Comparison of ENCODE assay signal across 1 cellular context in the genomic region with DNA sequence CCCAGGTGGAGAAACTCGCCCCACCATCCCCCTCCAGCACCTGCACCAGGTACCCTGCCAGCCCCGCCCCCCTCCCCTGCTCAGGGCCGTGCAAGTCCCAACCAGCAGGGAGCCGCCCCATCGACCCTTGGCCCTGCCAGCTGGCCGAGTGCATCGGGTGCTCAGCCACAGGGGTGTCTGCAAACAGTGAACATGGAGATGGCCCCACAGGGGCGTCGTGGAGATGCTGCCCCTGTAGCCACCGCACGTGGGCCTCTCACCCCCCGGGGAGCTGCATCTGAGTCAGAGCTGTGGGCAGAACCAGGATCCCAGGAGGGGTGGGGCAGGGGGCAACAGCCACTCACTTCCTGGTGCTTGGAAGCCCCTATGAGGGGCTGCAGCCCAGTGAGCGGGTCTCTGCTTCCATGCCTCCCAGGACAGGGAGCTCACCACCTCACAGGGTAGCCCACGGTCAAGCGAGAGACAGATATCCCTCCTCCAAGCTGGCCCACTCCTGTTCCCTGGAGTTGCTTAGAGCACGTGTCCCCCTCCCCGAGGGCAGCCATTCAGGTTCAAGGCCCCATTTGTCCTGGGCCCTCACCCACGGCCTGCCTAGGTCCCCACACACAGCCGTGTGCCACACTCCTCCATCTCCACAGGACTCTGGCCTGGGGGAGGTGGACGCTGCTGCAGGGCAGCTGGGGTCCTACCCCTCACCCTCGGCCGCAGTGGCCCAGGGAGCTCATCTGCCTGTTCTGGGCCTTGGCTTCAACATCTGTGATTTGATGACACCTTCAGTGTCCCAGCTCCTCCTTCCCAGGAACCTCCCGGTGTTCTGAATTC.
A peak's percentile ranks its signal among the peaks of the same experiment; 100 is the strongest.
TF ChIP-seq lines count a peak whose summit lies in the region.

No MANE protein-coding gene starts in this region.

TF ChIP-seq in HepG2, 621 proteins besides CTCF, POLR2A, EP300 and RAD21 (continued from another document and continues in another):
- TF ChIP-seq, protein P1, sequence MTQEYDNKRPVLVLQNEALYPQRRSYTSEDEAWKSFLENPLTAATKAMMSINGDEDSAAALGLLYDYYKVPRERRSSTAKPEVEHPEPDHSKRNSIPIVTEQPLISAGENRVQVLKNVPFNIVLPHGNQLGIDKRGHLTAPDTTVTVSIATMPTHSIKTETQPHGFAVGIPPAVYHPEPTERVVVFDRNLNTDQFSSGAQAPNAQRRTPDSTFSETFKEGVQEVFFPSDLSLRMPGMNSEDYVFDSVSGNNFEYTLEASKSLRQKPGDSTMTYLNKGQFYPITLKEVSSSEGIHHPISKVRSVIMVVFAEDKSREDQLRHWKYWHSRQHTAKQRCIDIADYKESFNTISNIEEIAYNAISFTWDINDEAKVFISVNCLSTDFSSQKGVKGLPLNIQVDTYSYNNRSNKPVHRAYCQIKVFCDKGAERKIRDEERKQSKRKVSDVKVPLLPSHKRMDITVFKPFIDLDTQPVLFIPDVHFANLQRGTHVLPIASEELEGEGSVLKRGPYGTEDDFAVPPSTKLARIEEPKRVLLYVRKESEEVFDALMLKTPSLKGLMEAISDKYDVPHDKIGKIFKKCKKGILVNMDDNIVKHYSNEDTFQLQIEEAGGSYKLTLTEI (CRISPR knock-in tag; conservative IDR thresholded peaks at IDR 0.05): no peak
- TF ChIP-seq MZF1 (CRISPR knock-in tag; IDR thresholded peaks at IDR 0.05; ENCODE audit: borderline replicate concordance): 0 out of 2 replicates have a peak, but pooled peaks have one; percentile 12
- TF ChIP-seq, protein P2, sequence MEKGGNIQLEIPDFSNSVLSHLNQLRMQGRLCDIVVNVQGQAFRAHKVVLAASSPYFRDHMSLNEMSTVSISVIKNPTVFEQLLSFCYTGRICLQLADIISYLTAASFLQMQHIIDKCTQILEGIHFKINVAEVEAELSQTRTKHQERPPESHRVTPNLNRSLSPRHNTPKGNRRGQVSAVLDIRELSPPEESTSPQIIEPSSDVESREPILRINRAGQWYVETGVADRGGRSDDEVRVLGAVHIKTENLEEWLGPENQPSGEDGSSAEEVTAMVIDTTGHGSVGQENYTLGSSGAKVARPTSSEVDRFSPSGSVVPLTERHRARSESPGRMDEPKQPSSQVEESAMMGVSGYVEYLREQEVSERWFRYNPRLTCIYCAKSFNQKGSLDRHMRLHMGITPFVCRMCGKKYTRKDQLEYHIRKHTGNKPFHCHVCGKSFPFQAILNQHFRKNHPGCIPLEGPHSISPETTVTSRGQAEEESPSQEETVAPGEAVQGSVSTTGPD (CRISPR knock-in tag; IDR thresholded peaks at IDR 0.05): 0 out of 2 replicates have a peak, but pooled peaks have one; percentile 48
- 0 out of 2 replicates have a peak, but pooled peaks have one; percentile 45 for TF ChIP-seq ZNF746 (CRISPR knock-in tag; IDR thresholded peaks at IDR 0.05)
- TF ChIP-seq, protein P3, sequence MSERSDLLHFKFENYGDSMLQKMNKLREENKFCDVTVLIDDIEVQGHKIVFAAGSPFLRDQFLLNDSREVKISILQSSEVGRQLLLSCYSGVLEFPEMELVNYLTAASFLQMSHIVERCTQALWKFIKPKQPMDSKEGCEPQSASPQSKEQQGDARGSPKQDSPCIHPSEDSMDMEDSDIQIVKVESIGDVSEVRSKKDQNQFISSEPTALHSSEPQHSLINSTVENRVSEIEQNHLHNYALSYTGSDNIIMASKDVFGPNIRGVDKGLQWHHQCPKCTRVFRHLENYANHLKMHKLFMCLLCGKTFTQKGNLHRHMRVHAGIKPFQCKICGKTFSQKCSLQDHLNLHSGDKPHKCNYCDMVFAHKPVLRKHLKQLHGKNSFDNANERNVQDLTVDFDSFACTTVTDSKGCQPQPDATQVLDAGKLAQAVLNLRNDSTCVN (CRISPR knock-in tag; IDR thresholded peaks at IDR 0.05; ENCODE audit: borderline replicate concordance): no peak
- no peak for TF ChIP-seq PHB2 (IDR thresholded peaks at IDR 0.05; ENCODE audit: partially characterized antibody)
- TF ChIP-seq, protein P4, sequence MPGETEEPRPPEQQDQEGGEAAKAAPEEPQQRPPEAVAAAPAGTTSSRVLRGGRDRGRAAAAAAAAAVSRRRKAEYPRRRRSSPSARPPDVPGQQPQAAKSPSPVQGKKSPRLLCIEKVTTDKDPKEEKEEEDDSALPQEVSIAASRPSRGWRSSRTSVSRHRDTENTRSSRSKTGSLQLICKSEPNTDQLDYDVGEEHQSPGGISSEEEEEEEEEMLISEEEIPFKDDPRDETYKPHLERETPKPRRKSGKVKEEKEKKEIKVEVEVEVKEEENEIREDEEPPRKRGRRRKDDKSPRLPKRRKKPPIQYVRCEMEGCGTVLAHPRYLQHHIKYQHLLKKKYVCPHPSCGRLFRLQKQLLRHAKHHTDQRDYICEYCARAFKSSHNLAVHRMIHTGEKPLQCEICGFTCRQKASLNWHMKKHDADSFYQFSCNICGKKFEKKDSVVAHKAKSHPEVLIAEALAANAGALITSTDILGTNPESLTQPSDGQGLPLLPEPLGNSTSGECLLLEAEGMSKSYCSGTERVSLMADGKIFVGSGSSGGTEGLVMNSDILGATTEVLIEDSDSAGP (CRISPR knock-in tag; IDR thresholded peaks at IDR 0.05; ENCODE audit: borderline replicate concordance): peak; percentile 53; the same call in 1 of the 2 replicates
- no peak for TF ChIP-seq DMAP1 (CRISPR knock-in tag; IDR thresholded peaks at IDR 0.05)
- TF ChIP-seq RFX3 (CRISPR knock-in tag; IDR thresholded peaks at IDR 0.05): no peak
- no peak for TF ChIP-seq KLF12 (CRISPR knock-in tag; IDR thresholded peaks at IDR 0.05; ENCODE audit: borderline replicate concordance)
- no peak for TF ChIP-seq ZNF670 (CRISPR knock-in tag; IDR thresholded peaks at IDR 0.05; ENCODE audit: borderline replicate concordance)
- peak; percentile 58; the same call in 1 of the 2 replicates for TF ChIP-seq ATF7-NPFF (CRISPR knock-in tag; IDR thresholded peaks at IDR 0.05; ENCODE audit: low read depth)
- no peak for TF ChIP-seq ZNF552 (CRISPR knock-in tag; IDR thresholded peaks at IDR 0.05; ENCODE audit: borderline replicate concordance)
- TF ChIP-seq SRSF4 (IDR thresholded peaks at IDR 0.05; ENCODE audit: low read depth, low read length, poor library complexity, severe bottlenecking): no peak
- TF ChIP-seq, protein P5, sequence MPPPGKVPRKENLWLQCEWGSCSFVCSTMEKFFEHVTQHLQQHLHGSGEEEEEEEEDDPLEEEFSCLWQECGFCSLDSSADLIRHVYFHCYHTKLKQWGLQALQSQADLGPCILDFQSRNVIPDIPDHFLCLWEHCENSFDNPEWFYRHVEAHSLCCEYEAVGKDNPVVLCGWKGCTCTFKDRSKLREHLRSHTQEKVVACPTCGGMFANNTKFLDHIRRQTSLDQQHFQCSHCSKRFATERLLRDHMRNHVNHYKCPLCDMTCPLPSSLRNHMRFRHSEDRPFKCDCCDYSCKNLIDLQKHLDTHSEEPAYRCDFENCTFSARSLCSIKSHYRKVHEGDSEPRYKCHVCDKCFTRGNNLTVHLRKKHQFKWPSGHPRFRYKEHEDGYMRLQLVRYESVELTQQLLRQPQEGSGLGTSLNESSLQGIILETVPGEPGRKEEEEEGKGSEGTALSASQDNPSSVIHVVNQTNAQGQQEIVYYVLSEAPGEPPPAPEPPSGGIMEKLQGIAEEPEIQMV (CRISPR knock-in tag; IDR thresholded peaks at IDR 0.05; ENCODE audit: low read depth): 0 out of 2 replicates have a peak, but pooled peaks have one; percentile 63
- TF ChIP-seq, protein P6, sequence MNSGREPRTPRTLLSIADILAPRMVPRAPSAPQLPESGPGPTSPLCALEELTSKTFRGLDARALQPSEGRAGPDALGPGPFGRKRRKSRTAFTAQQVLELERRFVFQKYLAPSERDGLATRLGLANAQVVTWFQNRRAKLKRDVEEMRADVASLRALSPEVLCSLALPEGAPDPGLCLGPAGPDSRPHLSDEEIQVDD (CRISPR knock-in tag; IDR thresholded peaks at IDR 0.05; ENCODE audit: borderline replicate concordance): peak; percentile 71; the same call in 1 of the 2 replicates
- TF ChIP-seq, protein P7, sequence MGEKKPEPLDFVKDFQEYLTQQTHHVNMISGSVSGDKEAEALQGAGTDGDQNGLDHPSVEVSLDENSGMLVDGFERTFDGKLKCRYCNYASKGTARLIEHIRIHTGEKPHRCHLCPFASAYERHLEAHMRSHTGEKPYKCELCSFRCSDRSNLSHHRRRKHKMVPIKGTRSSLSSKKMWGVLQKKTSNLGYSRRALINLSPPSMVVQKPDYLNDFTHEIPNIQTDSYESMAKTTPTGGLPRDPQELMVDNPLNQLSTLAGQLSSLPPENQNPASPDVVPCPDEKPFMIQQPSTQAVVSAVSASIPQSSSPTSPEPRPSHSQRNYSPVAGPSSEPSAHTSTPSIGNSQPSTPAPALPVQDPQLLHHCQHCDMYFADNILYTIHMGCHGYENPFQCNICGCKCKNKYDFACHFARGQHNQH (CRISPR knock-in tag; IDR thresholded peaks at IDR 0.05): no peak
- TF ChIP-seq ZFP1 (CRISPR knock-in tag; IDR thresholded peaks at IDR 0.05): no peak
- no peak for TF ChIP-seq ZNF703 (CRISPR knock-in tag; IDR thresholded peaks at IDR 0.05; ENCODE audit: borderline replicate concordance)
- TF ChIP-seq ZSCAN9 (CRISPR knock-in tag; IDR thresholded peaks at IDR 0.05; ENCODE audit: borderline replicate concordance): no peak
- no peak for TF ChIP-seq CCDC6 (CRISPR knock-in tag; IDR thresholded peaks at IDR 0.05)
- TF ChIP-seq ZFP41 (CRISPR knock-in tag; IDR thresholded peaks at IDR 0.05; ENCODE audit: borderline replicate concordance): no peak
- TF ChIP-seq ZNF780A (CRISPR knock-in tag; IDR thresholded peaks at IDR 0.05): no peak; the same call in 1 of the 2 replicates
- no peak for TF ChIP-seq PHF20 (CRISPR knock-in tag; IDR thresholded peaks at IDR 0.05)
- TF ChIP-seq MYNN (CRISPR knock-in tag; IDR thresholded peaks at IDR 0.05; ENCODE audit: low read depth): no peak
- TF ChIP-seq ZNF446 (CRISPR knock-in tag; IDR thresholded peaks at IDR 0.05): no peak
- TF ChIP-seq FOXA1 (IDR thresholded peaks at IDR 0.05): no peak
- no peak for TF ChIP-seq FOXA1 (CRISPR knock-in tag; IDR thresholded peaks at IDR 0.05)
- no peak for TF ChIP-seq CREM (IDR thresholded peaks at IDR 0.05)
- no peak for TF ChIP-seq CREM (CRISPR knock-in tag; IDR thresholded peaks at IDR 0.05)
- TF ChIP-seq FOSL1 (CRISPR knock-in tag; IDR thresholded peaks at IDR 0.05; ENCODE audit: borderline replicate concordance): no peak
- TF ChIP-seq XRCC5 (optimal IDR thresholded peaks at IDR 0.05; ENCODE audit: low read length): no peak
- 0 out of 2 replicates have a peak, but pooled peaks have one; percentile 33 for TF ChIP-seq KDM5B (CRISPR knock-in tag; IDR thresholded peaks at IDR 0.05; ENCODE audit: borderline replicate concordance)
- no peak; the same call in 1 of the 2 replicates for TF ChIP-seq EED (CRISPR knock-in tag; IDR thresholded peaks at IDR 0.05)
- TF ChIP-seq ZNF317 (CRISPR knock-in tag; IDR thresholded peaks at IDR 0.05): no peak
- no peak for TF ChIP-seq MAF1 (CRISPR knock-in tag; IDR thresholded peaks at IDR 0.05; ENCODE audit: borderline replicate concordance)
- TF ChIP-seq, protein P8, sequence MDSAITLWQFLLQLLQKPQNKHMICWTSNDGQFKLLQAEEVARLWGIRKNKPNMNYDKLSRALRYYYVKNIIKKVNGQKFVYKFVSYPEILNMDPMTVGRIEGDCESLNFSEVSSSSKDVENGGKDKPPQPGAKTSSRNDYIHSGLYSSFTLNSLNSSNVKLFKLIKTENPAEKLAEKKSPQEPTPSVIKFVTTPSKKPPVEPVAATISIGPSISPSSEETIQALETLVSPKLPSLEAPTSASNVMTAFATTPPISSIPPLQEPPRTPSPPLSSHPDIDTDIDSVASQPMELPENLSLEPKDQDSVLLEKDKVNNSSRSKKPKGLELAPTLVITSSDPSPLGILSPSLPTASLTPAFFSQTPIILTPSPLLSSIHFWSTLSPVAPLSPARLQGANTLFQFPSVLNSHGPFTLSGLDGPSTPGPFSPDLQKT (CRISPR knock-in tag; IDR thresholded peaks at IDR 0.05; ENCODE audit: borderline replicate concordance): no peak
- no peak for TF ChIP-seq KMT2B (CRISPR knock-in tag; IDR thresholded peaks at IDR 0.05)
- no peak for TF ChIP-seq ZNF329 (CRISPR knock-in tag; IDR thresholded peaks at IDR 0.05; ENCODE audit: low read depth)
- TF ChIP-seq, protein P9, sequence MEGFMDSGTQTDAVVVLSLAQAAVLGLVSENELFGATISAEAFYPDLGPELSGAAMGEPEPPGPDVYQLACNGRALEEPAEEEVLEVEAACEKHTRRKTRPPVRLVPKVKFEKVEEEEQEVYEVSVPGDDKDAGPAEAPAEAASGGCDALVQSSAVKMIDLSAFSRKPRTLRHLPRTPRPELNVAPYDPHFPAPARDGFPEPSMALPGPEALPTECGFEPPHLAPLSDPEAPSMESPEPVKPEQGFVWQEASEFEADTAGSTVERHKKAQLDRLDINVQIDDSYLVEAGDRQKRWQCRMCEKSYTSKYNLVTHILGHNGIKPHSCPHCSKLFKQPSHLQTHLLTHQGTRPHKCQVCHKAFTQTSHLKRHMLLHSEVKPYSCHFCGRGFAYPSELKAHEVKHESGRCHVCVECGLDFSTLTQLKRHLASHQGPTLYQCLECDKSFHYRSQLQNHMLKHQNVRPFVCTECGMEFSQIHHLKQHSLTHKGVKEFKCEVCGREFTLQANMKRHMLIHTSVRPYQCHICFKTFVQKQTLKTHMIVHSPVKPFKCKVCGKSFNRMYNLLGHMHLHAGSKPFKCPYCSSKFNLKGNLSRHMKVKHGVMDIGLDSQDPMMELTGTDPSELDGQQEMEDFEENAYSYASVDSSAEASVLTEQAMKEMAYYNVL (CRISPR knock-in tag; IDR thresholded peaks at IDR 0.05; ENCODE audit: borderline replicate concordance): 0 out of 2 replicates have a peak, but pooled peaks have one; percentile 47
- TF ChIP-seq ESRRA (CRISPR knock-in tag; IDR thresholded peaks at IDR 0.05; ENCODE audit: low read depth): no peak; the same call in 1 of the 2 replicates
- no peak; the same call in 1 of the 2 replicates for TF ChIP-seq ZNF256 (CRISPR knock-in tag; conservative IDR thresholded peaks at IDR 0.05)
- TF ChIP-seq, protein P10, sequence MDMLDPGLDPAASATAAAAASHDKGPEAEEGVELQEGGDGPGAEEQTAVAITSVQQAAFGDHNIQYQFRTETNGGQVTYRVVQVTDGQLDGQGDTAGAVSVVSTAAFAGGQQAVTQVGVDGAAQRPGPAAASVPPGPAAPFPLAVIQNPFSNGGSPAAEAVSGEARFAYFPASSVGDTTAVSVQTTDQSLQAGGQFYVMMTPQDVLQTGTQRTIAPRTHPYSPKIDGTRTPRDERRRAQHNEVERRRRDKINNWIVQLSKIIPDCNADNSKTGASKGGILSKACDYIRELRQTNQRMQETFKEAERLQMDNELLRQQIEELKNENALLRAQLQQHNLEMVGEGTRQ (IDR thresholded peaks at IDR 0.05; ENCODE audit: low read depth, low read length): no peak
- TF ChIP-seq, protein P10 (CRISPR knock-in tag; IDR thresholded peaks at IDR 0.05; ENCODE audit: borderline replicate concordance): no peak
- TF ChIP-seq ATM (IDR thresholded peaks at IDR 0.05; ENCODE audit: borderline replicate concordance): no peak
- TF ChIP-seq, protein P11, sequence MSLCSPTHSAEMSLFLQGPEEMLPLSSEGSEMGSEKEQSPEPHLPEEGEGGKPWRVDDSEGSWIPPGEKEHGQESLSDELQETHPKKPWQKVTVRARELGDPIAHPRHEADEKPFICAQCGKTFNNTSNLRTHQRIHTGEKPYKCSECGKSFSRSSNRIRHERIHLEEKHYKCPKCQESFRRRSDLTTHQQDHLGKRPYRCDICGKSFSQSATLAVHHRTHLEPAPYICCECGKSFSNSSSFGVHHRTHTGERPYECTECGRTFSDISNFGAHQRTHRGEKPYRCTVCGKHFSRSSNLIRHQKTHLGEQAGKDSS (CRISPR knock-in tag; IDR thresholded peaks at IDR 0.05; ENCODE audit: borderline replicate concordance, low read depth): peak; percentile 79; the same call in 1 of the 2 replicates
- TF ChIP-seq HNRNPUL1 (IDR thresholded peaks at IDR 0.05; ENCODE audit: low read depth, low read length): no peak
